In the genomic region with DNA sequence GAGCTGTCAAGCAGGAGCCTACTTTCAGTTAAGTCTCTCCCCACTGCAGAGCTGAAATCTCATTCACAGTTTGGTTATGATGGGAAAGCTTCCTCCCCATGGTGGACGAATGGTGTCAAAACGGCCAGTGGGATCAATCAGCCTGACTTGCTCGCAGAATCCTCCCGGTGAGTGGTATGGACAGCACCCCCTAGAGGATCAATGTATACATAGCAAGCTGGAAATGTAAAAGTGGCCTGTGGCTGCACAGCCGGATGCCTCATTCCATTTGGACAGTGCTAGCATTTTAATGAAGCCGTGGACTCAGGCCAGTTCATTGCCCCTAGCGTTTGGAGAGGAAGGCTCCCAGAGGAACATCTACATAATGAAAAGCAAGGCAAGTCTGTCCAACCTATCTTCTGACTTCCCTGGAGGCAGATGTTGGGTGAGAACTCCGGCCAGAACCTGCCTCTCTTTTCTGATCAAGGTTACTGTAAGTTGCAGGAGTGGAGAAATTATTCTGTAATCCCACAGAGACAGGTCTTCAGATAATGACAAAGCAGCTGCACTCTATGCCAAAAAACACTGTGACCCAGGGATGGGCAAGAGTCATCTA, we compare ENCODE assay signal across 8 cellular contexts.
A peak's percentile ranks its signal among the peaks of the same experiment; 100 is the strongest.
DNase-seq lines count a peak whose midpoint lies in the region; ATAC-seq and TF ChIP-seq lines count a peak whose summit lies in the region.

No MANE protein-coding gene starts in this region.

- H3K4me1 ChIP-seq in tibial nerve (no peaks in the 10 kb centered on the region), prostate gland (replicated peaks) (no peaks in the 10 kb centered on the region)

- H3K27ac ChIP-seq in tibial nerve (no peak overlapping the region), prostate gland (no peak overlapping the region)

- ATAC-seq in HG02798 (IDR thresholded peaks at IDR 0.05; ENCODE audit: poor library complexity, unreplicated experiment) (peak; percentile 65), GM18909 (IDR thresholded peaks at IDR 0.05; ENCODE audit: poor library complexity, unreplicated experiment) (no peak)

- peak in 4 of 5 experiments; percentile 12 to 34 (median 26) for TF ChIP-seq CTCF in tibial nerve (IDR thresholded peaks at IDR 0.05)
- peak in 1 of 4 experiments; percentile 13 for TF ChIP-seq CTCF in prostate gland (IDR thresholded peaks at IDR 0.05)

- intact Hi-C loops in prostate gland (cut with DNase I), result no loop called here

- peak; percentile 52 for DNase-seq in COLO829 (ENCODE audit: low spot score)
- DNase-seq in RPMI8226, result peak; percentile 14
- peak; percentile 1 for DNase-seq in glomerular visceral epithelial cell (ENCODE audit: extremely low spot score)
- DNase-seq in tibial nerve (ENCODE audit: low spot score in 2 of 2), result no peak
- DNase-seq in NCI-H2196 treated with DMSO at 0.1 percent for 48 hours (lab: John Stamatoyannopoulos, UW; ENCODE audit: unreplicated experiment), result no peak
- DNase-seq in prostate gland (ENCODE audit: low spot score), result no peak

- H3K4me3 ChIP-seq in tibial nerve, result no peak overlapping the region
- H3K4me3 ChIP-seq in prostate gland, result no peak overlapping the region

- WGBS in tibial nerve, 2 donors, result 12 to 26% methylated on average over 8 of the region's 8 CpGs
- WGBS in prostate gland, result 37% methylated on average over 8 of the region's 8 CpGs

- no peak for TF ChIP-seq POLR2A in tibial nerve (IDR thresholded peaks at IDR 0.05)
- no peak for TF ChIP-seq POLR2A in prostate gland (IDR thresholded peaks at IDR 0.05)

- H3K27me3 ChIP-seq in tibial nerve (no peaks in the 10 kb centered on the region), prostate gland (replicated peaks; ENCODE audit: insufficient read depth) (no peaks in the 10 kb centered on the region)

- H3K9me3 ChIP-seq in tibial nerve, result no peaks in the 10 kb centered on the region
- H3K9me3 ChIP-seq in prostate gland, result no peaks in the 10 kb centered on the region

- no peak for TF ChIP-seq EP300 in tibial nerve (IDR thresholded peaks at IDR 0.05)

- H3K36me3 ChIP-seq in tibial nerve (peaks cover 0 to 29% (median 0%) of the 10 kb centered on the region in 3 donors), prostate gland (no peaks in the 10 kb centered on the region)

Comparison
In these comparisons a context has a peak if more than half of its experiments do, and no peak if none do; other contexts are left out.
1. DNase-seq: peak in COLO829 (single experiment), RPMI8226 (single experiment) and glomerular visceral epithelial cell (single experiment); none in tibial nerve (0 of 2), NCI-H2196 treated with DMSO at 0.1 percent for 48 hours (single experiment) and prostate gland (single experiment).